In the genomic region with DNA sequence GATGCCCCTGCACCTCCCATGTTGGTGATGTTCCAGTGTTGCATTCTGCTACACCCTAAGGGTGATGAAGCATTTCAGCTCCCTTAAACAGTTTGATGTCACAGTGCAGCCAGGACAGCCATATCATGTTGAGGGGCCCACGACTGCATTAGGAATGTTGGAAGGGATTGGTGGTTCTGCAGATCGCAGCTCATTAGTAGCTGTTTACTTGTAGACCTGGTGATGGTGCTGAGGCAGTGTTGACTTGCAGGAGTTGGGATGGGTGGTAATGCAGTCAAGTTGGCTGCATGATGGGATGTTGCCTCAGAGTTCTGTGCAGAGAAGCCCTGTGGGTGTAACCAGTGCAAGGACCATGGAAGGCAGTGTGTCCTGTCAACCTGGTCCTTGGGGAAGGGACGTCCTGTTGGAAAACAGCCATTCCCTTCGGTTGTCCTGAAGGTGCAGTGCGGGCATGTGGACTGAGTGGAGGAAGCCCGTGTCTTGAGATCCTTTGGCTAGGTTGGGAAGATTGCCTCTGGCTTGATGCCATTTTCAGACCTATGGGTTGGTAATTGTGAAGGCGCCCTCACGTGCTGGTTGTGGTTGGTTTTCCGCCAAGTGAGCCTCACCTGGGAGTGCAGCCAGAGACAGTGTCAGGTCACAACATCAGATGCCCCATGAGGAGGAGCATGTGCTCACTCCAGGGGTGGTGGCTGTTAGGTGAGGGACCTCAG, we compare ENCODE assay signal across 12 cellular contexts.
DNase-seq lines count a peak whose midpoint lies in the region; ATAC-seq and TF ChIP-seq lines count a peak whose summit lies in the region.
"Had no signal": no experiment of that assay in that cellular context is flagged by ENCODE, and none has a peak within 500 bp of the region (broad histone marks: within the 10 kb centered on the region; RNA-seq: fewer than 3 reads in every experiment).

No MANE protein-coding gene starts in this region.

- DNase-seq in endodermal cell = peak; percentile 32
- no peak for DNase-seq in naive thymus-derived CD4-positive, alpha-beta T cell
- peak; percentile 8 for DNase-seq in testis
- DNase-seq in CD1c-positive myeloid dendritic cell (ENCODE audit: extremely low spot score) = no peak
- DNase-seq in chondrocyte (ENCODE audit: low spot score) = no peak
- DNase-seq: activated CD4-positive, alpha-beta memory T cell treated with anti-CD3 and anti-CD28 coated beads for 36 hours; BE2C; foreskin melanocyte had no signal

- no peak overlapping the region for H3K27ac ChIP-seq in endodermal cell (ENCODE audit: low read depth, low read length)
- H3K27ac ChIP-seq in naive thymus-derived CD4-positive, alpha-beta T cell (ENCODE audit: low read depth, low read length) = no peak overlapping the region
- no peak overlapping the region for H3K27ac ChIP-seq in testis

- TF ChIP-seq POLR2A in testis (IDR thresholded peaks at IDR 0.05) = no peak

- peaks cover 100% of the 10 kb centered on the region for H3K36me3 ChIP-seq in endodermal cell (ENCODE audit: control insufficient read depth, insufficient read depth, low read length)
- H3K36me3 ChIP-seq in naive thymus-derived CD4-positive, alpha-beta T cell (ENCODE audit: control insufficient read depth in 2 of 3, insufficient read depth in 3 of 3, low read length in 3 of 3) = peaks cover 6 to 100% (median 24%) of the 10 kb centered on the region in 3 experiments
- H3K36me3 ChIP-seq in testis (ENCODE audit: low read depth, missing control alignments) = no peaks in the 10 kb centered on the region

- H3K4me3 ChIP-seq in endodermal cell (ENCODE audit: low read length) = peak overlapping the region; percentile 72
- H3K4me3 ChIP-seq in naive thymus-derived CD4-positive, alpha-beta T cell (ENCODE audit: low read length) = peak overlapping the region; percentile 1
- H3K4me3 ChIP-seq in testis = no peak overlapping the region
- H3K4me3 ChIP-seq: GM23338 had no signal

- no peak overlapping the region for H3K4me3 Mint-ChIP-seq in IgD-negative memory B cell
- no peak overlapping the region for H3K4me3 Mint-ChIP-seq in endodermal cell
- H3K4me3 Mint-ChIP-seq in naive thymus-derived CD4-positive, alpha-beta T cell = peak overlapping the region in 1 of 10 donors; percentile 45
- no peak overlapping the region for H3K4me3 Mint-ChIP-seq in chondrocyte (ENCODE audit: unreplicated experiment)
- H3K4me3 Mint-ChIP-seq: activated CD4-positive, alpha-beta memory T cell treated with anti-CD3 and anti-CD28 coated beads for 36 hours; dendritic cell treated with granulocyte-macrophage colony-stimulating factor and Interleukin-4, amounts not matched to agents 40 ng/mL and 50 ng/mL, for 4 days; GM23338 had no signal

- H3K36me3 Mint-ChIP-seq in IgD-negative memory B cell (peaks cover 33% of the 10 kb centered on the region), endodermal cell (ENCODE audit: low read depth) (peaks cover 100% of the 10 kb centered on the region), chondrocyte (ENCODE audit: low read depth) (peaks cover 96% of the 10 kb centered on the region)
- H3K36me3 Mint-ChIP-seq in naive thymus-derived CD4-positive, alpha-beta T cell = peaks cover 43 to 99% (median 96%) of the 10 kb centered on the region in 5 donors

- CTCF ChIA-PET in naive thymus-derived CD4-positive, alpha-beta T cell (lab: Charles Lee) = no interaction called here

- H3K27me3 ChIP-seq in endodermal cell (ENCODE audit: control insufficient read depth, insufficient read depth, low read length, poor library complexity, severe bottlenecking) = no peaks in the 10 kb centered on the region
- no peaks in the 10 kb centered on the region for H3K27me3 ChIP-seq in naive thymus-derived CD4-positive, alpha-beta T cell (ENCODE audit: control insufficient read depth in 2 of 2, insufficient read depth in 2 of 2, low read length in 2 of 2)
- H3K27me3 ChIP-seq in testis = no peaks in the 10 kb centered on the region
- H3K27me3 ChIP-seq: BE2C had no signal

- ATAC-seq in naive thymus-derived CD4-positive, alpha-beta T cell = no peak
- no peak for ATAC-seq in HG03135 (IDR thresholded peaks at IDR 0.05; ENCODE audit: unreplicated experiment)
- ATAC-seq: GM23338 had no signal

- H3K27ac Mint-ChIP-seq in IgD-negative memory B cell (peak overlapping the region in 2 of 3 donors; percentile 19 to 53), endodermal cell (no peak overlapping the region), chondrocyte (ENCODE audit: unreplicated experiment) (no peak overlapping the region)
- H3K27ac Mint-ChIP-seq in naive thymus-derived CD4-positive, alpha-beta T cell = peak overlapping the region in 1 of 9 donors; percentile 65
- H3K27ac Mint-ChIP-seq: activated CD4-positive, alpha-beta memory T cell treated with anti-CD3 and anti-CD28 coated beads for 36 hours; dendritic cell treated with granulocyte-macrophage colony-stimulating factor and Interleukin-4, amounts not matched to agents 40 ng/mL and 50 ng/mL, for 4 days; GM23338 had no signal

- H3K9me3 ChIP-seq in endodermal cell (ENCODE audit: control insufficient read depth, low read length) (peaks cover 100% of the 10 kb centered on the region), testis (no peaks in the 10 kb centered on the region)
- peaks cover 31 to 100% (median 87%) of the 10 kb centered on the region in 3 experiments for H3K9me3 ChIP-seq in naive thymus-derived CD4-positive, alpha-beta T cell (ENCODE audit: control insufficient read depth in 2 of 3, low read length in 3 of 3)

- H3K4me1 ChIP-seq in endodermal cell (ENCODE audit: control insufficient read depth, insufficient read depth, low read length) (no peaks in the 10 kb centered on the region), testis (no peaks in the 10 kb centered on the region)
- H3K4me1 ChIP-seq in naive thymus-derived CD4-positive, alpha-beta T cell (ENCODE audit: control insufficient read depth in 2 of 2, insufficient read depth in 2 of 2, low read length in 2 of 2) = no peaks in the 10 kb centered on the region
- H3K4me1 ChIP-seq: BE2C had no signal

- WGBS in endodermal cell (ENCODE audit: insufficient coverage in 1 of 2, insufficient read length in 1 of 2), 2 experiments = 88 to 90% methylated on average over 2 to 9 of the region's 9 CpGs
- 92 to 96% methylated on average over 9 of the region's 9 CpGs for WGBS in testis, 2 donors

- TF ChIP-seq CTCF in endodermal cell (conservative IDR thresholded peaks at IDR 0.05) (no peak), testis (IDR thresholded peaks at IDR 0.05) (no peak), chondrocyte (IDR thresholded peaks at IDR 0.05) (no peak)

- H3K9ac ChIP-seq in endodermal cell (ENCODE audit: extremely low read depth, low read length, poor library complexity, severe bottlenecking) = no peak overlapping the region

- H3K9me3 Mint-ChIP-seq in IgD-negative memory B cell (peaks cover 29 to 62% (median 54%) of the 10 kb centered on the region in 3 donors), endodermal cell (peaks cover 100% of the 10 kb centered on the region), chondrocyte (ENCODE audit: low read depth) (peaks cover 98% of the 10 kb centered on the region)
- H3K9me3 Mint-ChIP-seq in naive thymus-derived CD4-positive, alpha-beta T cell = peaks cover 6 to 100% (median 97%) of the 10 kb centered on the region in 11 donors

- H3K4me1 Mint-ChIP-seq in IgD-negative memory B cell (peaks cover 0 to 9% (median 2%) of the 10 kb centered on the region in 3 donors), endodermal cell (no peaks in the 10 kb centered on the region), chondrocyte (ENCODE audit: low read depth) (no peaks in the 10 kb centered on the region)
- H3K4me1 Mint-ChIP-seq in naive thymus-derived CD4-positive, alpha-beta T cell = no peaks in the 10 kb centered on the region
- H3K4me1 Mint-ChIP-seq: GM23338 had no signal

- intact Hi-C loops in naive thymus-derived CD4-positive, alpha-beta T cell (cut with micrococcal nuclease) = no loop called here
- intact Hi-C loops in testis (cut with DNase I; ENCODE audit: low total_unique reads) = no loop called here

- H3K27me3 Mint-ChIP-seq in IgD-negative memory B cell (no peaks in the 10 kb centered on the region), endodermal cell (ENCODE audit: insufficient read depth) (no peaks in the 10 kb centered on the region), chondrocyte (ENCODE audit: low read depth) (no peaks in the 10 kb centered on the region)
- no peaks in the 10 kb centered on the region for H3K27me3 Mint-ChIP-seq in naive thymus-derived CD4-positive, alpha-beta T cell
- H3K27me3 Mint-ChIP-seq: activated CD4-positive, alpha-beta memory T cell treated with anti-CD3 and anti-CD28 coated beads for 36 hours; dendritic cell treated with granulocyte-macrophage colony-stimulating factor and Interleukin-4, amounts not matched to agents 40 ng/mL and 50 ng/mL, for 4 days had no signal

- POLR2A ChIA-PET in naive thymus-derived CD4-positive, alpha-beta T cell (lab: Charles Lee) = no interaction called here

Comparison
In these comparisons a context has a peak if more than half of its experiments do, and no peak if none do; other contexts are left out.
1. H3K27ac Mint-ChIP-seq: peak in IgD-negative memory B cell (2 of 3); none in endodermal cell (single experiment) and chondrocyte (single experiment).
2. DNase-seq: peak in endodermal cell (single experiment) and testis (single experiment); none in naive thymus-derived CD4-positive, alpha-beta T cell (0 of 9), CD1c-positive myeloid dendritic cell (single experiment) and chondrocyte (single experiment).
3. H3K4me3 ChIP-seq: peak in endodermal cell (single experiment) and naive thymus-derived CD4-positive, alpha-beta T cell (single experiment); none in testis (0 of 2).